19 cellular contexts compared by ENCODE assay signal in genomic region chr6:12606616-12607015, GRCh38.
"Had no signal": no experiment of that assay in that cellular context is flagged by ENCODE, and none has a peak within 500 bp of the region (broad histone marks: within the 10 kb centered on the region; RNA-seq: fewer than 3 reads in every experiment).

No MANE protein-coding gene starts in this region.

- ATAC-seq: Right ventricle myocardium inferior had no signal

- H3K9ac ChIP-seq: SK-N-SH had no signal

- H3K9me2 ChIP-seq: SK-N-SH had no signal

- H3K36me3 ChIP-seq: adrenal gland, SJCRH30, WERI-Rb-1 had no signal

- H3K4me2 ChIP-seq: SK-N-SH had no signal

- H3K27me3 ChIP-seq: adrenal gland, SJCRH30 had no signal

- DNase-seq: activated CD4-positive, alpha-beta T cell treated with anti-CD3 and anti-CD28 coated beads for 36 hours; activated CD8-positive, alpha-beta memory T cell treated with anti-CD3 and anti-CD28 coated beads, Interleukin-2, amount 50 U/mL, for 48 hours; activated CD8-positive, alpha-beta T cell treated with anti-CD3 and anti-CD28 coated beads, Interleukin-2, amount 10 ng/mL, durations not matched to agents 7 days and 5 days; activated naive CD4-positive, alpha-beta T cell treated with anti-CD3 and anti-CD28 coated beads, Interleukin-2, amount 50 U/mL, for 16 hours; activated naive CD8-positive, alpha-beta T cell treated with anti-CD3 and anti-CD28 coated beads, Interleukin-2, amount 10 ng/mL, durations not matched to agents 7 days and 5 days; activated T-cell treated with anti-CD3 and anti-CD28 coated beads, Interleukin-2, amount 50 U/mL, for 1 hour; adrenal gland; NCI-H1092 treated with DMSO at 0.1 percent for 48 hours; NCI-H1417 treated with DMSO at 0.1 percent for 48 hours; NCI-H1694 treated with DMSO at 0.1 percent for 48 hours; NCI-H2029 treated with DMSO at 0.1 percent for 48 hours; NCI-H446; NCI-H524; RPMI8226; SJCRH30; SK-N-SH; T-helper 1 cell; WERI-Rb-1 had no signal

- H3K4me3 ChIP-seq: adrenal gland, SJCRH30 had no signal

- H3K4me1 ChIP-seq: SJCRH30 had no signal

- H3K27ac ChIP-seq: adrenal gland, SJCRH30, WERI-Rb-1 had no signal

- H3K9me3 ChIP-seq: adrenal gland, SJCRH30, SK-N-SH had no signal
